Comparison of ENCODE assay signal across 1 cellular context in genomic region chr22:36044517-36044916, GRCh38. TPM values are rescaled to one million over a fixed set of nuclear protein-coding genes. Genes with fewer than 3 reads are reported as not detected.
"Had no signal": no experiment of that assay in that cellular context is flagged by ENCODE, and none has a peak within 500 bp of the region (broad histone marks: within the 10 kb centered on the region; RNA-seq: fewer than 3 reads in every experiment).

No MANE protein-coding gene starts in this region.

RNA-seq across cellular contexts. Expression of gene RBFOX2, which starts 15.9 kb away (rescaled TPM):
- total RNA-seq: activated B cell treated with CpG ODN at 0.5 μM for 24 hours had no signal
